ENCODE assay signal across 26 cellular contexts in genomic region chr9:3676766-3677165, GRCh38.
"Had no signal": no experiment of that assay in that cellular context is flagged by ENCODE, and none has a peak within 500 bp of the region (broad histone marks: within the 10 kb centered on the region; RNA-seq: fewer than 3 reads in every experiment).

No MANE protein-coding gene starts in this region.

- H3K36me3 ChIP-seq: WERI-Rb-1 had no signal

- DNase-seq: activated CD4-positive, alpha-beta T cell treated with anti-CD3 and anti-CD28 coated beads for 48 hours; activated CD4-positive, alpha-beta T cell treated with anti-CD3 and anti-CD28 coated beads, Interleukin-2, amount 50 U/mL, for 4 hours; activated CD8-positive, alpha-beta memory T cell treated with anti-CD3 and anti-CD28 coated beads, Interleukin-2, amount 50 U/mL, for 48 hours; activated CD8-positive, alpha-beta T cell treated with anti-CD3 and anti-CD28 coated beads, Interleukin-2, amount 10 ng/mL, durations not matched to agents 7 days and 5 days; activated effector memory CD4-positive, alpha-beta T cell treated with anti-CD3 and anti-CD28 coated beads, Interleukin-2, amount 50 U/mL, for 16 hours; activated naive CD4-positive, alpha-beta T cell treated with Interleukin-2 at 50 U/mL for 16 hours; activated T-cell treated with anti-CD3 and anti-CD28 coated beads, Interleukin-2, amount 50 U/mL, for 1 hour; amygdala; MM.1S; NCI-H1105 treated with DMSO at 0.1 percent for 48 hours; NCI-H1436 treated with DMSO at 0.1 percent for 48 hours; NCI-H187; NCI-H2081; NCI-H2171; NCI-H2227 treated with DMSO at 0.1 percent for 48 hours; NCI-H446 treated with DMSO at 0.1 percent for 48 hours; NCI-H524 treated with DMSO at 0.1 percent for 48 hours; NCI-H748 treated with DMSO at 0.1 percent for 48 hours; NK-92 treated with Interleukin-12 subunit alpha and Interleukin-12 subunit beta, amount 100 ng/mL, for 24 hours; OCI-M1; RPMI8226; T-cell; T-helper 2 cell; T1000; WERI-Rb-1 had no signal

- H3K27ac ChIP-seq: SK-N-MC, WERI-Rb-1 had no signal
